In the genomic region with DNA sequence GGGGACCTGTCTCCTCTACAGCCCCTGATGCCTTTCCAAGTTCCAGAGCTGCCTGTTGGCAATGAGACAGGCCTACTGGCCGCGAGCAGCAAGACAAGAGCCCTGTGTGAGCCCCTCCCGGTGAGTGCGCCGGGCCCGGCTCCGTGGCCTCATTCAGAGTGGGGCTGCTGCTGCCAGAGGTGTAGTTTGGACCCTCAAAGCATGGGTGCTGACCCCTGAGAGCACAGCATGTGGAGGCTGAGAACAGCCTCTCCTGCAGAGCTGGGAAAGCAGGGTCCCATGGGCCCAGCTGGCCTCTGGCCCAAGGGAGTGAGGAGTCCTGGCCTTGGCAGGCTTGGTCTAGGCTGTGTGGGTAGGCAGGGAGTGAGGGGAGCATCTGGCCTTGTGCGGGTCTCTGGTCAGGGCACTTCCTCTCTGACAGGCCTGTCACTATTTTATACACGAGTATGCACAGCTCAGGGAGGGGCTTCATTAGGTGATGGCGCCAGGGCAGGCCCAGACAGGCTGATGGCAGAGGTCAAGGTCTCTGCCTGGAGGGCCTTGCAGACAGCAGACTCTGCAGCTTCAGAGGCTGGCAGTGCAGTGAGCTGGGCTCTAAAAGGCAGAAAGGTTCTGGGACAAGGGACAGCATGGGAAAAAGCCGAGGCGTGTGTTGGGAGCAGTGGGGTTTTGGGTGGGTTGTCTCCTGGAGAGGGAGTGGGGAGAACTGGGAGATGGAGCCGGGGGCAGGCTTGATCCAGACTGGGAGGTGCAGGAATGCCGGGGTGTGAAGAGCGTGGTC, we compare ENCODE assay signal across 1 cellular context.
TF ChIP-seq lines count a peak whose summit lies in the region.

No MANE protein-coding gene starts in this region.

TF ChIP-seq in IMR-90, 13 proteins besides CTCF, POLR2A, EP300 and RAD21:
- TF ChIP-seq BHLHE40 (IDR thresholded peaks at IDR 0.05; ENCODE audit: low read depth, low read length) (no peak), MXI1 (IDR thresholded peaks at IDR 0.05; ENCODE audit: borderline replicate concordance, low read depth, low read length) (no peak), FOS (IDR thresholded peaks at IDR 0.05; ENCODE audit: low read depth, low read length) (no peak), CHD1 (IDR thresholded peaks at IDR 0.05; ENCODE audit: low read depth, low read length) (no peak), MAZ (IDR thresholded peaks at IDR 0.05; ENCODE audit: borderline replicate concordance, low read depth, low read length) (no peak), NFE2L2 (IDR thresholded peaks at IDR 0.05; ENCODE audit: low read depth, low read length) (no peak), SMC3 (IDR thresholded peaks at IDR 0.05; ENCODE audit: low read depth, low read length) (no peak), USF2 (IDR thresholded peaks at IDR 0.05; ENCODE audit: low read depth, low read length) (no peak), CEBPB (IDR thresholded peaks at IDR 0.05; ENCODE audit: low read depth, low read length) (no peak), MAFK (IDR thresholded peaks at IDR 0.05; ENCODE audit: low read depth, low read length) (no peak), RCOR1 (IDR thresholded peaks at IDR 0.05; ENCODE audit: insufficient replicate concordance, low read length) (no peak), RFX5 (IDR thresholded peaks at IDR 0.05; ENCODE audit: low read depth, low read length) (no peak)
- TF ChIP-seq, protein P1, sequence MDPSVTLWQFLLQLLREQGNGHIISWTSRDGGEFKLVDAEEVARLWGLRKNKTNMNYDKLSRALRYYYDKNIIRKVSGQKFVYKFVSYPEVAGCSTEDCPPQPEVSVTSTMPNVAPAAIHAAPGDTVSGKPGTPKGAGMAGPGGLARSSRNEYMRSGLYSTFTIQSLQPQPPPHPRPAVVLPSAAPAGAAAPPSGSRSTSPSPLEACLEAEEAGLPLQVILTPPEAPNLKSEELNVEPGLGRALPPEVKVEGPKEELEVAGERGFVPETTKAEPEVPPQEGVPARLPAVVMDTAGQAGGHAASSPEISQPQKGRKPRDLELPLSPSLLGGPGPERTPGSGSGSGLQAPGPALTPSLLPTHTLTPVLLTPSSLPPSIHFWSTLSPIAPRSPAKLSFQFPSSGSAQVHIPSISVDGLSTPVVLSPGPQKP (IDR thresholded peaks at IDR 0.05; ENCODE audit: borderline replicate concordance, low read depth, low read length) = no peak
